Comparison of ENCODE assay signal across 1 cellular context in the genomic region with DNA sequence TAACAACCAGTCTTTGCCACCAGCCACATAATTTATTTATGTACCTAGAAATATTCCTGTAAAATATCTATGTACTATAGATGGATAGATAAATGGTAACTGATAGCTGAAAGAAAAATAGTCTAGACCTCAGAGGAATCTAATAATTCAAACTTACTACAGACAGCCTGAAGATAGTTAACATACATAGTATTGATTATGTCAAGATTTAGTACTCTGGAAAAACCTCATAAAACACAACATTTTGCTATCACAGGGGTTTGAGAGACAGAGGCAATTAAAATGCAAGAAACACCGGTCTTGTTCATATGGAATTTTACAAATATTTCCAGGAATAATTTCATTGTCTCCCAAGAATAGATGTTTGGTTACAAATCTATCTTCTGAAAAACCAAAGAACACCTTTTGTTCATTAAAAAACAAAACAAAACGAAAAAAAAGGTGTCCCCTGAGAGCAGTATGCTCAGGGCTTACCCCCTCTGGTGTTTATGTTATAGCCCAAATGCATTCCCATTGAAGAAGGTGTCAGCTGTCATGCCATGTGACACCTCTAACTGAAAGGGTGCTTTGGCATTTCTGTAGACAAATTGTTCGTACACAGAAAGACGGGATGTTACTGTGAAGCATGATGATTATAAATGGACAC.
TF ChIP-seq lines count a peak whose summit lies in the region.

No MANE protein-coding gene starts in this region.

TF ChIP-seq in HEK293, 187 proteins besides CTCF, POLR2A, EP300 and RAD21 (continued from another document):
- no peak for TF ChIP-seq ZNF341 (tag by site-specific recombination; IDR thresholded peaks at IDR 0.05; ENCODE audit: low read depth)
- TF ChIP-seq, protein P1, sequence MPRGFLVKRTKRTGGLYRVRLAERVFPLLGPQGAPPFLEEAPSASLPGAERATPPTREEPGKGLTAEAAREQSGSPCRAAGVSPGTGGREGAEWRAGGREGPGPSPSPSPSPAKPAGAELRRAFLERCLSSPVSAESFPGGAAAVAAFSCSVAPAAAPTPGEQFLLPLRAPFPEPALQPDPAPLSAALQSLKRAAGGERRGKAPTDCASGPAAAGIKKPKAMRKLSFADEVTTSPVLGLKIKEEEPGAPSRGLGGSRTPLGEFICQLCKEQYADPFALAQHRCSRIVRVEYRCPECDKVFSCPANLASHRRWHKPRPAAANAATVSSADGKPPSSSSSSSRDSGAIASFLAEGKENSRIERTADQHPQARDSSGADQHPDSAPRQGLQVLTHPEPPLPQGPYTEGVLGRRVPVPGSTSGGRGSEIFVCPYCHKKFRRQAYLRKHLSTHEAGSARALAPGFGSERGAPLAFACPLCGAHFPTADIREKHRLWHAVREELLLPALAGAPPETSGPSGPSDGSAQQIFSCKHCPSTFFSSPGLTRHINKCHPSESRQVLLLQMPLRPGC (tag by site-specific recombination; IDR thresholded peaks at IDR 0.05), result no peak
- TF ChIP-seq ZNF37A (tag by site-specific recombination; IDR thresholded peaks at IDR 0.05), result no peak
- TF ChIP-seq ZNF677 (tag by site-specific recombination; IDR thresholded peaks at IDR 0.05), result no peak
- TF ChIP-seq ZNF555 (tag by site-specific recombination; conservative IDR thresholded peaks at IDR 0.05), result no peak
- TF ChIP-seq ZNF211 (tag by site-specific recombination; IDR thresholded peaks at IDR 0.05; ENCODE audit: low read depth), result no peak
- TF ChIP-seq, protein P2, sequence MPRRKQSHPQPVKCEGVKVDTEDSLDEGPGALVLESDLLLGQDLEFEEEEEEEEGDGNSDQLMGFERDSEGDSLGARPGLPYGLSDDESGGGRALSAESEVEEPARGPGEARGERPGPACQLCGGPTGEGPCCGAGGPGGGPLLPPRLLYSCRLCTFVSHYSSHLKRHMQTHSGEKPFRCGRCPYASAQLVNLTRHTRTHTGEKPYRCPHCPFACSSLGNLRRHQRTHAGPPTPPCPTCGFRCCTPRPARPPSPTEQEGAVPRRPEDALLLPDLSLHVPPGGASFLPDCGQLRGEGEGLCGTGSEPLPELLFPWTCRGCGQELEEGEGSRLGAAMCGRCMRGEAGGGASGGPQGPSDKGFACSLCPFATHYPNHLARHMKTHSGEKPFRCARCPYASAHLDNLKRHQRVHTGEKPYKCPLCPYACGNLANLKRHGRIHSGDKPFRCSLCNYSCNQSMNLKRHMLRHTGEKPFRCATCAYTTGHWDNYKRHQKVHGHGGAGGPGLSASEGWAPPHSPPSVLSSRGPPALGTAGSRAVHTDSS (tag by site-specific recombination; IDR thresholded peaks at IDR 0.05), result no peak
- no peak for TF ChIP-seq ZNF747 (tag by site-specific recombination; IDR thresholded peaks at IDR 0.05)
- TF ChIP-seq ZNF335 (tag by site-specific recombination; conservative IDR thresholded peaks at IDR 0.05), result no peak
- TF ChIP-seq FEZF1 (tag by site-specific recombination; IDR thresholded peaks at IDR 0.05), result peak; percentile 7; the same call in 1 of the 2 replicates
- TF ChIP-seq KLF10 (tag by site-specific recombination; IDR thresholded peaks at IDR 0.05), result no peak
